Comparison of ENCODE assay signal across 2 cellular contexts in genomic region chr3:129360224-129360623, GRCh38.
TF ChIP-seq lines count a peak whose summit lies in the region.

No MANE protein-coding gene starts in this region.

TF ChIP-seq in A549, 52 proteins besides CTCF, POLR2A, EP300 and RAD21 (continued from another document):
- TF ChIP-seq HOXB13 (CRISPR knock-in tag; IDR thresholded peaks at IDR 0.05; ENCODE audit: low read depth): no peak
TF ChIP-seq in A549: peak in this region for 0.

TF ChIP-seq in HepG2, 621 proteins besides CTCF, POLR2A, EP300 and RAD21 (continued from another document):
- no peak for TF ChIP-seq ZNF333 (CRISPR knock-in tag; IDR thresholded peaks at IDR 0.05; ENCODE audit: borderline replicate concordance)
